In genomic region chr1:14421977-14422609, GRCh38 we compare ENCODE assay signal across 1 cellular context.
TF ChIP-seq lines count a peak whose summit lies in the region.

No MANE protein-coding gene starts in this region.

TF ChIP-seq in K562, 482 proteins besides CTCF, POLR2A, EP300 and RAD21 (continued from another document and continues in another):
- TF ChIP-seq MLLT1 (IDR thresholded peaks at IDR 0.05): peak in 1 of 2 experiments; percentile 52; a peak in 1 of 4 replicates
- TF ChIP-seq ETS2 (tag; IDR thresholded peaks at IDR 0.05; ENCODE audit: borderline replicate concordance, poor library complexity, severe bottlenecking): no peak
- peak; percentile 85 for TF ChIP-seq EP400 (IDR thresholded peaks at IDR 0.05)
- no peak for TF ChIP-seq BCL6 (CRISPR knock-in tag; IDR thresholded peaks at IDR 0.05)
- no peak for TF ChIP-seq CHCHD3 (CRISPR knock-in tag; IDR thresholded peaks at IDR 0.05)
- TF ChIP-seq NFIX (CRISPR knock-in tag; IDR thresholded peaks at IDR 0.05; ENCODE audit: low read depth): no peak
- peak; percentile 83 for TF ChIP-seq NCOA1 (IDR thresholded peaks at IDR 0.05; ENCODE audit: low read depth)
- TF ChIP-seq MAFG (tag; conservative IDR thresholded peaks at IDR 0.05): peak; percentile 88
- TF ChIP-seq USF2 (CRISPR knock-in tag; IDR thresholded peaks at IDR 0.05): no peak
- no peak for TF ChIP-seq ELK3 (CRISPR knock-in tag; IDR thresholded peaks at IDR 0.05)
- TF ChIP-seq, protein P1, sequence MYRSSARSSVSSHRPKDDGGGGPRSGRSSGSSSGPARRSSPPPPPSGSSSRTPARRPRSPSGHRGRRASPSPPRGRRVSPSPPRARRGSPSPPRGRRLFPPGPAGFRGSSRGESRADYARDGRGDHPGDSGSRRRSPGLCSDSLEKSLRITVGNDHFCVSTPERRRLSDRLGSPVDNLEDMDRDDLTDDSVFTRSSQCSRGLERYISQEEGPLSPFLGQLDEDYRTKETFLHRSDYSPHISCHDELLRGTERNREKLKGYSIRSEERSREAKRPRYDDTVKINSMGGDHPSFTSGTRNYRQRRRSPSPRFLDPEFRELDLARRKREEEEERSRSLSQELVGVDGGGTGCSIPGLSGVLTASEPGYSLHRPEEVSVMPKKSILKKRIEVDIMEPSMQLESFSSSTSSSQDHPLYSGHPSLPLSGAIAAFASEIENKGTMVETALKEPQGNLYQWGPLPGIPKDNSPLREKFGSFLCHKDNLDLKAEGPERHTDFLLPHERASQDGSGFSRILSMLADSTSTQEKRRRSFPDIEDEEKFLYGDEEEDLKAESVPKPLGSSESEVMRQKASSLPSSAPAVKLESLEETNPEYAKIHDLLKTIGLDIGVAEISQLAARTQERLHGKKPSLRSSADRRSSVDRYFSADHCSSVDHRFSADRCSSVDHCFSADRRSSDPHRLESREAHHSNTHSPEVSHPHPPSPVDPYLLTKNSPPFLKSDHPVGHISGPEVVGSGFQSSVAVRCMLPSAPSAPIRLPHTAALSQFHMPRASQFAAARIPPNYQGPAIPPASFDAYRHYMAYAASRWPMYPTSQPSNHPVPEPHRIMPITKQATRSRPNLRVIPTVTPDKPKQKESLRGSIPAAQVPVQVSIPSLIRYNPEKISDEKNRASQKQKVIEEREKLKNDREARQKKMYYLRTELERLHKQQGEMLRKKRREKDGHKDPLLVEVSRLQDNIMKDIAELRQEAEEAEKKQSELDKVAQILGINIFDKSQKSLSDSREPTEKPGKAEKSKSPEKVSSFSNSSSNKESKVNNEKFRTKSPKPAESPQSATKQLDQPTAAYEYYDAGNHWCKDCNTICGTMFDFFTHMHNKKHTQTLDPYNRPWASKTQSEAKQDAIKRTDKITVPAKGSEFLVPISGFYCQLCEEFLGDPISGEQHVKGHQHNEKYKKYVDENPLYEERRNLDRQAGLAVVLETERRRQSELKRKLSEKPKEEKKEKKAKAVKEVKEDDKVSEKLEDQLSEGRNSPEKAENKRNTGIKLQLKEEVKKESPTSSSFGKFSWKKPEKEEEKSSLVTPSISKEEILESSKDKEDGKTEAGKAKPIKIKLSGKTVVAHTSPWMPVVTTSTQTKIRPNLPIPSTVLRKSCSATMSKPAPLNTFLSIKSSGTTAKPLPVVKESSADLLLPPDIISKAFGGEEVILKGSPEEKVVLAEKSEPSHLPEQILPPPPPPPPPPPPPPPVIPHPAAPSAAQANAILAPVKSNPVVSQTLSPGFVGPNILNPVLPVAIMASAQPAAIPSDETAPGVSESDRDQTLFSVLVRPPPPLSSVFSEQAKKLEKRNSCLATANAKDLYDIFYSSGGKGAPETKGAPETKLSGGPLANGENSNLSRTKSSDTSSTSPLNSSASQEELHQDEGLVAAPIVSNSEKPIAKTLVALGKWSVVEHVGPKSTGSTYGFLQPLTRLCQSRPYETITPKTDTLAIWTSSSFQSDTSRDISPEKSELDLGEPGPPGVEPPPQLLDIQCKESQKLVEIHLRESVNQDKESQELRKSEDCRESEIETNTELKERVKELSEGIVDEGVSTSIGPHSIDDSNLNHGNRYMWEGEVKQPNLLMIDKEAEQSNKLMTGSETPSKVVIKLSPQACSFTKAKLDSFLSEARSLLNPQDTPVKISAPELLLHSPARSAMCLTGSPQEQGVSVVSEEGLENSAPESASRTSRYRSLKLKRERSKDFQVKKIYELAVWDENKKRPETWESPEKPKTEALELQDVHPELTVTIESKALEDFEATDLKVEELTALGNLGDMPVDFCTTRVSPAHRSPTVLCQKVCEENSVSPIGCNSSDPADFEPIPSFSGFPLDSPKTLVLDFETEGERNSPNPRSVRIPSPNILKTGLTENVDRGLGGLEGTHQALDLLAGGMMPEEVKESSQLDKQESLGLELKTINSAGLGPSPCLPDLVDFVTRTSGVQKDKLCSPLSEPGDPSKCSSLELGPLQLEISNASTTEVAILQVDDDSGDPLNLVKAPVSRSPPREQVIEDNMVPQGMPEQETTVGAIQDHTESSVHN (IDR thresholded peaks at IDR 0.05; ENCODE audit: borderline replicate concordance in 1 of 2, low read depth in 1 of 2): peak in 1 of 2 experiments; percentile 89; a peak in 2 of 4 replicates
- TF ChIP-seq, protein P2, sequence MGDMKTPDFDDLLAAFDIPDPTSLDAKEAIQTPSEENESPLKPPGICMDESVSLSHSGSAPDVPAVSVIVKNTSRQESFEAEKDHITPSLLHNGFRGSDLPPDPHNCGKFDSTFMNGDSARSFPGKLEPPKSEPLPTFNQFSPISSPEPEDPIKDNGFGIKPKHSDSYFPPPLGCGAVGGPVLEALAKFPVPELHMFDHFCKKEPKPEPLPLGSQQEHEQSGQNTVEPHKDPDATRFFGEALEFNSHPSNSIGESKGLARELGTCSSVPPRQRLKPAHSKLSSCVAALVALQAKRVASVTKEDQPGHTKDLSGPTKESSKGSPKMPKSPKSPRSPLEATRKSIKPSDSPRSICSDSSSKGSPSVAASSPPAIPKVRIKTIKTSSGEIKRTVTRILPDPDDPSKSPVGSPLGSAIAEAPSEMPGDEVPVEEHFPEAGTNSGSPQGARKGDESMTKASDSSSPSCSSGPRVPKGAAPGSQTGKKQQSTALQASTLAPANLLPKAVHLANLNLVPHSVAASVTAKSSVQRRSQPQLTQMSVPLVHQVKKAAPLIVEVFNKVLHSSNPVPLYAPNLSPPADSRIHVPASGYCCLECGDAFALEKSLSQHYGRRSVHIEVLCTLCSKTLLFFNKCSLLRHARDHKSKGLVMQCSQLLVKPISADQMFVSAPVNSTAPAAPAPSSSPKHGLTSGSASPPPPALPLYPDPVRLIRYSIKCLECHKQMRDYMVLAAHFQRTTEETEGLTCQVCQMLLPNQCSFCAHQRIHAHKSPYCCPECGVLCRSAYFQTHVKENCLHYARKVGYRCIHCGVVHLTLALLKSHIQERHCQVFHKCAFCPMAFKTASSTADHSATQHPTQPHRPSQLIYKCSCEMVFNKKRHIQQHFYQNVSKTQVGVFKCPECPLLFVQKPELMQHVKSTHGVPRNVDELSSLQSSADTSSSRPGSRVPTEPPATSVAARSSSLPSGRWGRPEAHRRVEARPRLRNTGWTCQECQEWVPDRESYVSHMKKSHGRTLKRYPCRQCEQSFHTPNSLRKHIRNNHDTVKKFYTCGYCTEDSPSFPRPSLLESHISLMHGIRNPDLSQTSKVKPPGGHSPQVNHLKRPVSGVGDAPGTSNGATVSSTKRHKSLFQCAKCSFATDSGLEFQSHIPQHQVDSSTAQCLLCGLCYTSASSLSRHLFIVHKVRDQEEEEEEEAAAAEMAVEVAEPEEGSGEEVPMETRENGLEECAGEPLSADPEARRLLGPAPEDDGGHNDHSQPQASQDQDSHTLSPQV (IDR thresholded peaks at IDR 0.05): peak; percentile 59; the same call in 1 of the 2 replicates
- TF ChIP-seq, protein P3, sequence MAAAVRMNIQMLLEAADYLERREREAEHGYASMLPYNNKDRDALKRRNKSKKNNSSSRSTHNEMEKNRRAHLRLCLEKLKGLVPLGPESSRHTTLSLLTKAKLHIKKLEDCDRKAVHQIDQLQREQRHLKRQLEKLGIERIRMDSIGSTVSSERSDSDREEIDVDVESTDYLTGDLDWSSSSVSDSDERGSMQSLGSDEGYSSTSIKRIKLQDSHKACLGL (CRISPR knock-in tag; IDR thresholded peaks at IDR 0.05; ENCODE audit: borderline replicate concordance, poor library complexity, severe bottlenecking): no peak
- 0 out of 2 replicates have a peak, but pooled peaks have one; percentile 53 for TF ChIP-seq POLR2AphosphoS5 (IDR thresholded peaks at IDR 0.05; ENCODE audit: control insufficient read depth, insufficient read depth, low read depth, low read length)
- no peak for TF ChIP-seq NFATC3 (IDR thresholded peaks at IDR 0.05)
- TF ChIP-seq HOXB6 (CRISPR knock-in tag; IDR thresholded peaks at IDR 0.05; ENCODE audit: borderline replicate concordance): no peak
- TF ChIP-seq ZNF740 (CRISPR knock-in tag; IDR thresholded peaks at IDR 0.05): no peak
- TF ChIP-seq ZNF740 (tag; IDR thresholded peaks at IDR 0.05): no peak
- TF ChIP-seq BACH1 (tag; IDR thresholded peaks at IDR 0.05): peak; percentile 72
- TF ChIP-seq RBM25 (IDR thresholded peaks at IDR 0.05; ENCODE audit: low read depth, low read length, severe bottlenecking): no peak
- TF ChIP-seq THRB (CRISPR knock-in tag; conservative IDR thresholded peaks at IDR 0.05): no peak
- TF ChIP-seq NR2C2 (CRISPR knock-in tag; IDR thresholded peaks at IDR 0.05): no peak
- peak; percentile 55; the same call in 1 of the 2 replicates for TF ChIP-seq NR2C2 (tag; IDR thresholded peaks at IDR 0.05)
- TF ChIP-seq, protein P4, sequence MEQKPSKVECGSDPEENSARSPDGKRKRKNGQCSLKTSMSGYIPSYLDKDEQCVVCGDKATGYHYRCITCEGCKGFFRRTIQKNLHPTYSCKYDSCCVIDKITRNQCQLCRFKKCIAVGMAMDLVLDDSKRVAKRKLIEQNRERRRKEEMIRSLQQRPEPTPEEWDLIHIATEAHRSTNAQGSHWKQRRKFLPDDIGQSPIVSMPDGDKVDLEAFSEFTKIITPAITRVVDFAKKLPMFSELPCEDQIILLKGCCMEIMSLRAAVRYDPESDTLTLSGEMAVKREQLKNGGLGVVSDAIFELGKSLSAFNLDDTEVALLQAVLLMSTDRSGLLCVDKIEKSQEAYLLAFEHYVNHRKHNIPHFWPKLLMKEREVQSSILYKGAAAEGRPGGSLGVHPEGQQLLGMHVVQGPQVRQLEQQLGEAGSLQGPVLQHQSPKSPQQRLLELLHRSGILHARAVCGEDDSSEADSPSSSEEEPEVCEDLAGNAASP (IDR thresholded peaks at IDR 0.05): no peak
- TF ChIP-seq HSF4 (CRISPR knock-in tag; IDR thresholded peaks at IDR 0.05; ENCODE audit: borderline replicate concordance): peak; percentile 72; the same call in 1 of the 2 replicates
- TF ChIP-seq ZBTB49 (CRISPR knock-in tag; IDR thresholded peaks at IDR 0.05; ENCODE audit: borderline replicate concordance): no peak
- peak; percentile 69 for TF ChIP-seq PML (IDR thresholded peaks at IDR 0.05; ENCODE audit: low read length)
- TF ChIP-seq ARID3B (CRISPR knock-in tag; IDR thresholded peaks at IDR 0.05; ENCODE audit: borderline replicate concordance): no peak
- TF ChIP-seq SMAD2 (IDR thresholded peaks at IDR 0.05; ENCODE audit: low read depth, low read length): no peak
